In genomic region chr15:52568569-52569243, GRCh38 we compare ENCODE assay signal across 8 cellular contexts. TPM values are rescaled to one million over a fixed set of nuclear protein-coding genes. Genes with fewer than 3 reads are reported as not detected.
A peak's percentile ranks its signal among the peaks of the same experiment; 100 is the strongest.
DNase-seq lines count a peak whose midpoint lies in the region; ATAC-seq and TF ChIP-seq lines count a peak whose summit lies in the region.

Gene ARPP19 (minus strand): TSS chr15:52569030. CDS start chr15:52568892, 138 bp downstream.

- TF ChIP-seq CTCF in GM13977 (IDR thresholded peaks at IDR 0.05; ENCODE audit: extremely low read depth, insufficient read depth, missing control alignments) (peak; percentile 42), right atrium auricular region (IDR thresholded peaks at IDR 0.05) (peak in 1 of 2 donors; percentile 50), vagina (IDR thresholded peaks at IDR 0.05) (peak in 1 of 3 experiments; percentile 5)

- intact Hi-C loops in vagina (cut with DNase I), result no loop called here

- peak; percentile 63 for ATAC-seq in HG02884 (IDR thresholded peaks at IDR 0.05; ENCODE audit: unreplicated experiment)

- DNase-seq in GM13977 (ENCODE audit: low spot score) (peak; percentile 90), NCI-H146 treated with DMSO at 0.1 percent for 48 hours (lab: John Stamatoyannopoulos, UW; ENCODE audit: unreplicated experiment) (peak; percentile 76), T-helper 2 cell (peak; percentile 58 to 94 (median 74)), right atrium auricular region (ENCODE audit: low spot score) (peak; percentile 89), putamen (ENCODE audit: low spot score) (peak; percentile 90), vagina (ENCODE audit: extremely low spot score in 2 of 2) (peak in 1 of 2 donors; percentile 93)

- TF ChIP-seq POLR2A in vagina (IDR thresholded peaks at IDR 0.05), result peak in 1 of 2 donors; percentile 61

- H3K9me3 ChIP-seq in right atrium auricular region, result no peaks in the 10 kb centered on the region
- no peaks in the 10 kb centered on the region for H3K9me3 ChIP-seq in vagina

- no peaks in the 10 kb centered on the region for H3K36me3 ChIP-seq in right atrium auricular region
- no peaks in the 10 kb centered on the region for H3K36me3 ChIP-seq in vagina

- H3K4me1 ChIP-seq in right atrium auricular region, result peaks cover 0 to 35% of the 10 kb centered on the region in 2 donors
- peaks cover 47% of the 10 kb centered on the region for H3K4me1 ChIP-seq in vagina

- H3K27ac ChIP-seq in angular gyrus (ENCODE audit: low read depth, low read length), result peak within 1 kb of the TSS; percentile 72
- peak within 1 kb of the TSS; percentile 94 to 95 for H3K27ac ChIP-seq in right atrium auricular region
- H3K27ac ChIP-seq in vagina, result peak within 1 kb of the TSS; percentile 95

- in situ Hi-C loops in GM13977 (cut with MboI; ENCODE audit: low pct_unique_long_range_greater_than_20kb, low sequenced_read_pairs, unreplicated experiment), result no loop called here

- H3K27me3 ChIP-seq in right atrium auricular region, result no peaks in the 10 kb centered on the region
- H3K27me3 ChIP-seq in vagina, result no peaks in the 10 kb centered on the region

- H3K4me3 ChIP-seq in right atrium auricular region (peak within 1 kb of the TSS; percentile 67 to 76), vagina (peak within 1 kb of the TSS; percentile 69 to 88)

RNA-seq across cellular contexts. Expression of gene ARPP19, which starts in this region (rescaled TPM):
- total RNA-seq in right atrium auricular region, result 10 to 100 TPM; 82.7 to 94.3 TPM
- total RNA-seq in vagina, result 62.9 TPM
